9 cellular contexts compared by ENCODE assay signal in the genomic region with DNA sequence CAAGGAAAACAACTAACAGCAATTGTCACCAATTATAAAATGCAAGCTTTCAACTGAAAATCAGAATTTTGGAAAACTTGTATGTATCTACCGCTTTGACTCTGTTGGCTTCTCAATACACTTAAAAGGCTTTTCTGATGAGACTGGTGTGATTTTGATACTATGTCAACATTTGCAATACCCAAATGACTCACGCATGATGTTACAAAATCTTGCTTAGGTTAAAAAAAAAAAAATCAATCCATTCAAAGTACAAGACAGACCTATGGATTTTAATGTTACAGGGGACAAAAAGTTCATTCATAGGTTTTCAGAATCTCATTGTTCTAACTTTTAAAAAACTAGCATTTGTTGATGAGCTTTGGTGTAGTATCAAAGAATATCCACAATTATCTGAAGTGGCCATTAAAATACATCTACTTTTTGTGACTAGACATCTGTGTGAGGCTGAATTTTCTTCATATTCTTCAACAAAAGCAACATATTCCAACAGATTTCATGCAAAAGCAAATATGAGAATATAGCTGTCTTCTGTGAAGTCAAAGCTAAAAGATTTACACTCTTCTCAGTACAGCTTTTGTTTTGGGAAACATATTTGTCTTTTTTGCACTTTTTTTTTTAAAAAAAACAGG. TPM values are rescaled to one million over a fixed set of nuclear protein-coding genes. Genes with fewer than 3 reads are reported as not detected.
DNase-seq lines count a peak whose midpoint lies in the region; ATAC-seq and TF ChIP-seq lines count a peak whose summit lies in the region.
"Had no signal": no experiment of that assay in that cellular context is flagged by ENCODE, and none has a peak within 500 bp of the region (broad histone marks: within the 10 kb centered on the region; RNA-seq: fewer than 3 reads in every experiment).

No MANE protein-coding gene starts in this region.

- H3K27ac ChIP-seq in DOHH2 (ENCODE audit: low read depth, low read length) (peak overlapping the region; percentile 97), prostate gland (no peak overlapping the region)

- H3K4me3 Mint-ChIP-seq in activated T-helper 2 cell treated with anti-CD3 and anti-CD28 coated beads, Interferon-gamma antibody, Interleukin-2, Interleukin-4, amounts not matched to agents 10 μg/mL and 5 μg/mL and 100 μg/mL, durations not matched to agents 14 hours and 24 hours and 36 hours (ENCODE audit: low read depth): peak overlapping the region; percentile 52

- peaks cover 93% of the 10 kb centered on the region for H3K79me2 ChIP-seq in DOHH2 (ENCODE audit: control insufficient read depth, low read length)

- H3K36me3 ChIP-seq in DOHH2 (ENCODE audit: control insufficient read depth, low read length) (peaks cover 75% of the 10 kb centered on the region), mucosa of descending colon (ENCODE audit: low read depth) (no peaks in the 10 kb centered on the region), prostate gland (no peaks in the 10 kb centered on the region)

- H3K9me2 ChIP-seq in DOHH2 (replicated peaks; ENCODE audit: control insufficient read depth, low read length): no peaks in the 10 kb centered on the region

- ATAC-seq in mucosa of descending colon (peak; percentile 22), HG03196 (IDR thresholded peaks at IDR 0.05; ENCODE audit: unreplicated experiment) (no peak)

- H3K4me1 Mint-ChIP-seq in activated T-helper 2 cell treated with anti-CD3 and anti-CD28 coated beads, Interferon-gamma antibody, Interleukin-2, Interleukin-4, amounts not matched to agents 10 μg/mL and 5 μg/mL and 100 μg/mL, durations not matched to agents 14 hours and 24 hours and 36 hours (ENCODE audit: low read depth): peaks cover 62% of the 10 kb centered on the region

- WGBS in prostate gland: 81% methylated on average over 2 of the region's 2 CpGs

- H3K4me3 ChIP-seq in DOHH2 (ENCODE audit: low read length): peak overlapping the region; percentile 70
- peak overlapping the region; percentile 37 for H3K4me3 ChIP-seq in Jurkat, Clone E6-1 (ENCODE audit: low read length)
- no peak overlapping the region for H3K4me3 ChIP-seq in mucosa of descending colon
- no peak overlapping the region for H3K4me3 ChIP-seq in prostate gland

- TF ChIP-seq CTCF in DOHH2 (IDR thresholded peaks at IDR 0.05; ENCODE audit: low read depth, low read length, poor library complexity, severe bottlenecking) (no peak), mucosa of descending colon (IDR thresholded peaks at IDR 0.05) (no peak), prostate gland (IDR thresholded peaks at IDR 0.05) (no peak)

- H3K36me3 Mint-ChIP-seq in activated T-helper 2 cell treated with anti-CD3 and anti-CD28 coated beads, Interferon-gamma antibody, Interleukin-2, Interleukin-4, amounts not matched to agents 10 μg/mL and 5 μg/mL and 100 μg/mL, durations not matched to agents 14 hours and 24 hours and 36 hours (ENCODE audit: low read depth): peaks cover 43% of the 10 kb centered on the region

- no peaks in the 10 kb centered on the region for H4K20me1 ChIP-seq in DOHH2 (ENCODE audit: control insufficient read depth, insufficient read depth, low read depth, low read length)

- H3K27me3 Mint-ChIP-seq in activated T-helper 2 cell treated with anti-CD3 and anti-CD28 coated beads, Interferon-gamma antibody, Interleukin-2, Interleukin-4, amounts not matched to agents 10 μg/mL and 5 μg/mL and 100 μg/mL, durations not matched to agents 14 hours and 24 hours and 36 hours (ENCODE audit: low read depth): no peaks in the 10 kb centered on the region

- no peaks in the 10 kb centered on the region for H3K27me3 ChIP-seq in DOHH2 (ENCODE audit: control insufficient read depth, low read length)
- H3K27me3 ChIP-seq in prostate gland (replicated peaks; ENCODE audit: insufficient read depth): no peaks in the 10 kb centered on the region

- no peaks in the 10 kb centered on the region for H3K9me3 ChIP-seq in DOHH2 (ENCODE audit: control insufficient read depth, insufficient read depth, low read length)
- no peaks in the 10 kb centered on the region for H3K9me3 ChIP-seq in mucosa of descending colon
- no peaks in the 10 kb centered on the region for H3K9me3 ChIP-seq in prostate gland

- H3K4me1 ChIP-seq in DOHH2 (ENCODE audit: control insufficient read depth, low read length): peaks cover 92% of the 10 kb centered on the region
- H3K4me1 ChIP-seq in mucosa of descending colon (ENCODE audit: low read depth): peaks cover 57% of the 10 kb centered on the region
- no peaks in the 10 kb centered on the region for H3K4me1 ChIP-seq in prostate gland (replicated peaks)

- intact Hi-C loops in activated T-helper 2 cell treated with anti-CD3 and anti-CD28 coated beads, Interferon-gamma antibody, Interleukin-2, Interleukin-4, amounts not matched to agents 10 μg/mL and 5 μg/mL and 100 μg/mL, durations not matched to agents 14 hours and 24 hours and 36 hours (cut with micrococcal nuclease): loop anchor here (1.0 to 5.0 kb wide), 4 partner anchors 9 to 346 kb away; partner anchors contain the start of gene KBTBD7
- intact Hi-C loops in mucosa of descending colon (cut with DNase I, micrococcal nuclease): no loop called here
- intact Hi-C loops in prostate gland (cut with DNase I): no loop called here

- no peak for TF ChIP-seq POLR2A in prostate gland (IDR thresholded peaks at IDR 0.05)

- no peak for DNase-seq in Jurkat, Clone E6-1 (ENCODE audit: low read depth, low spot score)
- DNase-seq in activated T-helper 2 cell treated with anti-CD3 and anti-CD28 coated beads, Interferon-gamma antibody, Interleukin-2, Interleukin-4, amounts not matched to agents 10 μg/mL and 5 μg/mL and 100 μg/mL, durations not matched to agents 14 hours and 24 hours and 36 hours (ENCODE audit: low spot score): no peak
- DNase-seq in mucosa of descending colon: no peak
- DNase-seq in NCI-H1092 (lab: John Stamatoyannopoulos, UW): no peak
- DNase-seq in prostate gland (ENCODE audit: low spot score): no peak
- no peak for DNase-seq in DMS114 treated with DMSO at 0.1 percent for 48 hours (lab: John Stamatoyannopoulos, UW; ENCODE audit: unreplicated experiment)
- DNase-seq: RPMI8226 had no signal

- H3F3A ChIP-seq in DOHH2 (ENCODE audit: control insufficient read depth, insufficient read depth): peaks cover 70% of the 10 kb centered on the region

- no peaks in the 10 kb centered on the region for H3K9me3 Mint-ChIP-seq in activated T-helper 2 cell treated with anti-CD3 and anti-CD28 coated beads, Interferon-gamma antibody, Interleukin-2, Interleukin-4, amounts not matched to agents 10 μg/mL and 5 μg/mL and 100 μg/mL, durations not matched to agents 14 hours and 24 hours and 36 hours

- peak overlapping the region; percentile 83 for H3K4me2 ChIP-seq in DOHH2 (ENCODE audit: low read length)

- peak overlapping the region; percentile 81 for H3K27ac Mint-ChIP-seq in activated T-helper 2 cell treated with anti-CD3 and anti-CD28 coated beads, Interferon-gamma antibody, Interleukin-2, Interleukin-4, amounts not matched to agents 10 μg/mL and 5 μg/mL and 100 μg/mL, durations not matched to agents 14 hours and 24 hours and 36 hours

RNA-seq across cellular contexts. Expression of gene ELF1, which starts 10.7 kb away (rescaled TPM):
- polyA plus RNA-seq in Jurkat, Clone E6-1 (2012; ENCODE audit: insufficient read depth, insufficient read length): 78.5 TPM
- total RNA-seq in activated T-helper 2 cell treated with anti-CD3 and anti-CD28 coated beads, Interferon-gamma antibody, Interleukin-2, Interleukin-4, amounts not matched to agents 10 μg/mL and 5 μg/mL and 100 μg/mL, durations not matched to agents 14 hours and 24 hours and 36 hours: 65.3 and 68.1 TPM in 2 replicates
- 100 to 1,000 TPM in 1 of 3 donors, 10 to 100 TPM in 2; 80.2 to 111 (median 96.8) TPM for total RNA-seq in mucosa of descending colon
- 100 to 1,000 TPM; 108 to 123 TPM for total RNA-seq in prostate gland

RNA-seq across cellular contexts. Expression of gene WBP4, which starts 52.8 kb away (rescaled TPM):
- polyA plus RNA-seq in Jurkat, Clone E6-1 (2012; ENCODE audit: insufficient read depth, insufficient read length): 16.8 TPM
- 13.3 and 13.8 TPM in 2 replicates for total RNA-seq in activated T-helper 2 cell treated with anti-CD3 and anti-CD28 coated beads, Interferon-gamma antibody, Interleukin-2, Interleukin-4, amounts not matched to agents 10 μg/mL and 5 μg/mL and 100 μg/mL, durations not matched to agents 14 hours and 24 hours and 36 hours
- total RNA-seq in mucosa of descending colon: 10 to 100 TPM in 1 of 3 donors, 1 to 10 TPM in 2; 6.4 to 11.4 (median 6.4) TPM
- total RNA-seq in prostate gland: 10 to 100 TPM; 13.3 to 14.1 TPM

Comparison
In these comparisons a context has a peak if more than half of its experiments do, and no peak if none do; other contexts are left out.
1. H3K4me3 ChIP-seq: peak in DOHH2 (single experiment) and Jurkat, Clone E6-1 (single experiment); none in mucosa of descending colon (single experiment) and prostate gland (0 of 2).